8 cellular contexts compared by ENCODE assay signal in the genomic region with DNA sequence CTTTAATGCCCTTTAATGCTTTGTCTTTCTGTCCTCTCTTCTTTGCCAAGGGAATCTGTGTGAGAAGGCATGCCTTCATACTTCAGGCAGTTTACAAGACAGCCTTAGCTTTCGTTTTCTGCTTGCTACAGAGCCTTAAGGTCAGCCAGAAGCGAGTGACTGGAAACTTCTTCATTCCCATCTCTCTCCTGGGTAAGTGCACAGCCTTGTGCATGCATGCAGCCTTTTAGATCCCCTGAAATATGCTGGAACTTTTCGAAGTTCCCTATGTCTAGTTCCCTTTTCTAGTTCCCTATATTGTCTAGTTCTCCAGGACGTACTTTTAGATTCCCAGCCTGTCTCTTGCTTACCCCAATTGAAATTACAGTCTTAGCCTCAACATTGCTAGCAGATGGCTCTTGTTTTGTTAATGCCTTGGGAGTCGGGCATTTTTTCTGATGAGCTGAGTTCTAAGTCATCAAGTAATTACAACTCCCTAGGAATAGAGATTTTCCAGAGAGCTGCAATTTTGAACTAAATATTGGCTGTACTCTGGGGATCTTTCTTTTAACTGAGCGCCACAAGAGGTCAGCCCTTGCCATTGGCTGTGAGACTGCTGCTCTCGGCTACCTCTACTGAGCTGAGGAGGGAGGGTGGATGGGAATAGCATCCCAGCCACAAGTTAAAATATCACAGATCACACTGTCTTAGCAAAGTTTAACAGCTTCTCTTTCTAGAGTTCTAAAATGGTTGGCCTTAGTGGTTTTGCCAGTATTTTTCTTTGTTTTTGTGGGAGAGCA. TPM values are rescaled to one million over a fixed set of nuclear protein-coding genes. Genes with fewer than 3 reads are reported as not detected.
A peak's percentile ranks its signal among the peaks of the same experiment; 100 is the strongest.
DNase-seq lines count a peak whose midpoint lies in the region; ATAC-seq, FAIRE-seq and TF ChIP-seq lines count a peak whose summit lies in the region.

No MANE protein-coding gene starts in this region.

- peaks cover 4% of the 10 kb centered on the region for H3K4me1 Mint-ChIP-seq in central memory CD8-positive, alpha-beta T cell

- peak; percentile 28 for ATAC-seq in central memory CD8-positive, alpha-beta T cell (replicated peaks; ENCODE audit: extremely low read depth, poor library complexity, severe bottlenecking)
- peak; percentile 71 to 84 (median 79) for ATAC-seq in right lobe of liver
- no peak for ATAC-seq in thoracic aorta (ENCODE audit: insufficient number of reproducible peaks, low FRiP score, low read depth)
- no peak for ATAC-seq in HG03469 (IDR thresholded peaks at IDR 0.05; ENCODE audit: unreplicated experiment)

- peak in 2 of 4 donors; percentile 27 for TF ChIP-seq CTCF in right lobe of liver (IDR thresholded peaks at IDR 0.05)
- TF ChIP-seq CTCF in thoracic aorta (IDR thresholded peaks at IDR 0.05) = peak; percentile 36

- DNase-seq in ACHN (peak; percentile 82), GM12891 (ENCODE audit: insufficient read length, low spot score) (no peak), OCI-M1 (lab: John Stamatoyannopoulos, UW) (peak; percentile 76), right lobe of liver (peak in 1 of 3 donors; percentile 29), thoracic aorta (ENCODE audit: low spot score) (no peak), SW 1271 (lab: John Stamatoyannopoulos, UW) (no peak)
- no peak for DNase-seq in central memory CD8-positive, alpha-beta T cell (ENCODE audit: low spot score in 2 of 2)

- peak overlapping the region; percentile 18 for H3K4me3 Mint-ChIP-seq in central memory CD8-positive, alpha-beta T cell

- WGBS in right lobe of liver (ENCODE audit: insufficient coverage, low coverage, low lambda C conversion rate, missing lambda C conversion rate) = 14% methylated on average over 7 of the region's 7 CpGs

- H3K36me3 ChIP-seq in right lobe of liver = no peaks in the 10 kb centered on the region
- no peaks in the 10 kb centered on the region for H3K36me3 ChIP-seq in thoracic aorta

- H3K4me1 ChIP-seq in right lobe of liver (peaks cover 0 to 9% (median 0%) of the 10 kb centered on the region in 4 donors), thoracic aorta (ENCODE audit: control insufficient read depth in 1 of 2, low read depth in 2 of 2) (peaks cover 0 to 10% of the 10 kb centered on the region in 2 donors)

- intact Hi-C loops in right lobe of liver (cut with DNase I) = no loop called here

- H3K36me3 Mint-ChIP-seq in central memory CD8-positive, alpha-beta T cell (ENCODE audit: insufficient read depth) = peaks cover 1% of the 10 kb centered on the region

- no peaks in the 10 kb centered on the region for H3K9me3 Mint-ChIP-seq in central memory CD8-positive, alpha-beta T cell

- no peak overlapping the region for H3K4me3 ChIP-seq in right lobe of liver
- peak overlapping the region; percentile 69 for H3K4me3 ChIP-seq in thoracic aorta

- no peaks in the 10 kb centered on the region for H3K27me3 ChIP-seq in right lobe of liver
- H3K27me3 ChIP-seq in thoracic aorta (replicated peaks; ENCODE audit: insufficient read depth) = no peaks in the 10 kb centered on the region

- peak overlapping the region in 2 of 3 donors; percentile 37 to 44 for H3K27ac ChIP-seq in right lobe of liver
- peak overlapping the region in 1 of 2 donors; percentile 62 for H3K27ac ChIP-seq in thoracic aorta

- TF ChIP-seq POLR2A in GM12891 (IDR thresholded peaks at IDR 0.05; ENCODE audit: low read depth, low read length) (no peak), right lobe of liver (IDR thresholded peaks at IDR 0.05) (no peak)

- in situ Hi-C loops in ACHN (cut with HindIII; ENCODE audit: low pct_ligation_motif_present, low pct_unique_long_range_greater_than_20kb, low sequenced_read_pairs) = no loop called here

- H3K9me3 ChIP-seq in right lobe of liver (no peaks in the 10 kb centered on the region), thoracic aorta (no peaks in the 10 kb centered on the region)

- FAIRE-seq in GM12891 (lab: Jason Lieb, UNC) = peak; percentile 84

- H3K27ac Mint-ChIP-seq in central memory CD8-positive, alpha-beta T cell (ENCODE audit: low read depth) = no peak overlapping the region

- peaks cover 4% of the 10 kb centered on the region for H3K27me3 Mint-ChIP-seq in central memory CD8-positive, alpha-beta T cell

TF ChIP-seq in GM12891, 5 proteins besides CTCF, POLR2A, EP300 and RAD21:
- TF ChIP-seq SPI1 (IDR thresholded peaks at IDR 0.05; ENCODE audit: low read depth, low read length) (no peak), PAX5 (IDR thresholded peaks at IDR 0.05; ENCODE audit: insufficient read depth, low read length, severe bottlenecking) (no peak), TAF1 (IDR thresholded peaks at IDR 0.05; ENCODE audit: low read depth, low read length) (no peak), POLR2AphosphoS5 (IDR thresholded peaks at IDR 0.05; ENCODE audit: low read depth, low read length) (no peak), POU2F2 (IDR thresholded peaks at IDR 0.05; ENCODE audit: low read depth, low read length) (no peak)

RNA-seq across cellular contexts. Expression of a gene that starts 22.7 kb away (rescaled TPM):
- polyA plus RNA-seq in GM12891 (2012; ENCODE audit: low read depth, missing spikeins) = 5.2 TPM
- total RNA-seq in right lobe of liver (1 to 10 TPM; 4.9 to 5.6 (median 5.4) TPM), thoracic aorta (10 to 100 TPM; 13.7 to 17.8 TPM)

RNA-seq across cellular contexts. Expression of a gene that starts 51.3 kb away (rescaled TPM):
- polyA plus RNA-seq in GM12891 (2012; ENCODE audit: low read depth, missing spikeins) = 6.2 TPM
- total RNA-seq in right lobe of liver = 10 to 100 TPM in 5 of 6 experiments, 1 to 10 TPM in 1; 8.7 to 19.3 (median 13.0) TPM
- total RNA-seq in thoracic aorta = 10 to 100 TPM; 21.5 to 33.1 TPM

Comparison
In these comparisons a context has a peak if more than half of its experiments do, and no peak if none do; other contexts are left out.
1. DNase-seq: peak in ACHN (single experiment) and OCI-M1 (single experiment); none in GM12891 (single experiment), central memory CD8-positive, alpha-beta T cell (0 of 2), thoracic aorta (single experiment) and SW 1271 (0 of 2).
2. ATAC-seq: peak in central memory CD8-positive, alpha-beta T cell (single experiment) and right lobe of liver (4 of 4); none in thoracic aorta (single experiment) and HG03469 (single experiment).